In the genomic region with DNA sequence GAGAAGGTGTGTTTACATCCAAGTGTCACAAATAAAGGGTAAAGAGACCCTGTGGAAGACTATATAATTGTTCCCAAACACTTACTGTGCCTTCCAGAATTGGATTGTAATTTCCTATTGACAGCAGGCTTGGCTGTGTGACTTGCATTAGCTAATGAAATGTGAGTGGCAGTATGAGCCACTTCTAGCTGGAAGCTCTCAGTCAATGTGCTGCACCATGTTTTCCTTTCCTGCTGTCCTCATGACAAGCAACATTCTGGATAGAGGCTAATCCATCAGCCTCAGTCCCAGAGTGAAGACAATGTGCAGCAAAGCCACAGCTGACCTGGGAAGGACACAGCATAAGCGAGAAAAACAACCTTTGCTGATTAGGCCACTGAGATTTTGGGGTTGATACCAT, we compare ENCODE assay signal across 17 cellular contexts. TPM values are rescaled to one million over a fixed set of nuclear protein-coding genes. Genes with fewer than 3 reads are reported as not detected.
A peak's percentile ranks its signal among the peaks of the same experiment; 100 is the strongest.
DNase-seq lines count a peak whose midpoint lies in the region; ATAC-seq, FAIRE-seq and TF ChIP-seq lines count a peak whose summit lies in the region.
"Had no signal": no experiment of that assay in that cellular context is flagged by ENCODE, and none has a peak within 500 bp of the region (broad histone marks: within the 10 kb centered on the region; RNA-seq: fewer than 3 reads in every experiment).

No MANE protein-coding gene starts in this region.

- peak overlapping the region; percentile 58 for H3K4me3 ChIP-seq in endodermal cell (ENCODE audit: low read length)
- H3K4me3 ChIP-seq: psoas muscle, testis had no signal

- peak overlapping the region; percentile 63 for H3K9ac ChIP-seq in endodermal cell (ENCODE audit: extremely low read depth, low read length, poor library complexity, severe bottlenecking)

- no peak overlapping the region for H3K4me3 Mint-ChIP-seq in endodermal cell
- H3K4me3 Mint-ChIP-seq: activated naive CD4-positive, alpha-beta T cell treated with anti-CD3 and anti-CD28 coated beads, Interleukin-2, amount 50 U/mL, for 24 hours had no signal

- peaks cover 46% of the 10 kb centered on the region for H3K4me1 Mint-ChIP-seq in endodermal cell

- H3K4me1 ChIP-seq in endodermal cell (ENCODE audit: control insufficient read depth, insufficient read depth, low read length): peaks cover 6% of the 10 kb centered on the region

- DNase-seq in NCI-H128 (lab: John Stamatoyannopoulos, UW; ENCODE audit: unreplicated experiment) (peak; percentile 67), NCI-H510A (lab: John Stamatoyannopoulos, UW) (peak; percentile 46), endodermal cell (peak; percentile 52), D341Med (ENCODE audit: low spot score) (no peak), D721Med (ENCODE audit: insufficient read length, low spot score) (no peak), omental fat pad (ENCODE audit: low spot score) (no peak), Ammon's horn (ENCODE audit: low spot score) (no peak)
- DNase-seq: central memory CD4-positive, alpha-beta T cell; DMS 273 treated with DMSO at 0.1 percent for 48 hours; psoas muscle; stimulated activated CD4-positive, alpha-beta T cell treated with anti-CD3 and anti-CD28 coated beads, Interleukin-15, amount 100 ng/mL, for 24 hours; testis had no signal

- H3K27ac ChIP-seq in C4-2B: peak overlapping the region; percentile 88
- H3K27ac ChIP-seq in endodermal cell (ENCODE audit: low read depth, low read length): no peak overlapping the region
- H3K27ac ChIP-seq: HL-60, psoas muscle, testis had no signal

- no peaks in the 10 kb centered on the region for H3K9me3 ChIP-seq in endodermal cell (ENCODE audit: control insufficient read depth, low read length)
- H3K9me3 ChIP-seq: psoas muscle, testis had no signal

- H3K27me3 ChIP-seq in endodermal cell (ENCODE audit: control insufficient read depth, insufficient read depth, low read length, poor library complexity, severe bottlenecking): no peaks in the 10 kb centered on the region
- H3K27me3 ChIP-seq: testis had no signal

- no peak for ATAC-seq in omental fat pad (ENCODE audit: low FRiP score)
- ATAC-seq: psoas muscle had no signal

- FAIRE-seq in D721Med (lab: Jason Lieb, UNC): no peak
- FAIRE-seq: endothelial cell of umbilical vein had no signal

- no peaks in the 10 kb centered on the region for H3K36me3 Mint-ChIP-seq in endodermal cell (ENCODE audit: low read depth)
- H3K36me3 Mint-ChIP-seq: activated naive CD4-positive, alpha-beta T cell treated with anti-CD3 and anti-CD28 coated beads, Interleukin-2, amount 50 U/mL, for 24 hours had no signal

- no peaks in the 10 kb centered on the region for H3K36me3 ChIP-seq in endodermal cell (ENCODE audit: control insufficient read depth, insufficient read depth, low read length)

- no peaks in the 10 kb centered on the region for H3K27me3 Mint-ChIP-seq in endodermal cell (ENCODE audit: insufficient read depth)
- H3K27me3 Mint-ChIP-seq: activated naive CD4-positive, alpha-beta T cell treated with anti-CD3 and anti-CD28 coated beads, Interleukin-2, amount 50 U/mL, for 24 hours had no signal

- TF ChIP-seq CTCF in C4-2B (conservative IDR thresholded peaks at IDR 0.05): no peak
- TF ChIP-seq CTCF in endodermal cell (conservative IDR thresholded peaks at IDR 0.05): no peak
- no peak for TF ChIP-seq CTCF in D721Med (IDR thresholded peaks at IDR 0.05; ENCODE audit: insufficient read depth, missing control alignments)
- TF ChIP-seq CTCF in omental fat pad (IDR thresholded peaks at IDR 0.05): no peak

- peak overlapping the region; percentile 82 for H3K27ac Mint-ChIP-seq in endodermal cell
- H3K27ac Mint-ChIP-seq: activated naive CD4-positive, alpha-beta T cell treated with anti-CD3 and anti-CD28 coated beads, Interleukin-2, amount 50 U/mL, for 24 hours had no signal

- WGBS in endodermal cell (ENCODE audit: insufficient coverage in 1 of 2, insufficient read length in 1 of 2), 2 experiments: 86 to 88% methylated on average over 1 of the region's 1 CpG

- H3K9me3 Mint-ChIP-seq in endodermal cell: no peaks in the 10 kb centered on the region
- H3K9me3 Mint-ChIP-seq: activated naive CD4-positive, alpha-beta T cell treated with anti-CD3 and anti-CD28 coated beads, Interleukin-2, amount 50 U/mL, for 24 hours had no signal

RNA-seq across cellular contexts. Expression of a gene that starts 5.9 kb away (rescaled TPM):
- total RNA-seq in endodermal cell (10 to 100 TPM; 67.3 to 79.4 TPM), omental fat pad (10 to 100 TPM; 49.7 to 83.5 (median 56.1) TPM)
- 47.6 TPM for polyA plus RNA-seq in endodermal cell (2013, experiment 1 of 2)
- 45.6 TPM for polyA plus RNA-seq in endodermal cell (2013, experiment 2 of 2)

RNA-seq across cellular contexts. Expression of a gene that starts 39.7 kb away (rescaled TPM):
- total RNA-seq in endodermal cell (1 to 10 TPM in 1 of 2 donors, under 1 TPM in 1; 0.73 to 1.9 TPM), omental fat pad (under 1 TPM; 0.12 to 0.38 (median 0.25) TPM)
- polyA plus RNA-seq in endodermal cell (2013, experiment 1 of 2): 0.68 TPM
- polyA plus RNA-seq in endodermal cell (2013, experiment 2 of 2): 0.62 TPM
- total RNA-seq: endothelial cell of umbilical vein had no signal
- polyA plus RNA-seq: keratinocyte had no signal

Comparison
In these comparisons a context has a peak if more than half of its experiments do, and no peak if none do; other contexts are left out.
1. DNase-seq: peak in NCI-H128 (single experiment), NCI-H510A (single experiment) and endodermal cell (single experiment); none in D341Med (single experiment), D721Med (single experiment), omental fat pad (single experiment) and Ammon's horn (single experiment).